ENCODE assay signal across 17 cellular contexts in the genomic region with DNA sequence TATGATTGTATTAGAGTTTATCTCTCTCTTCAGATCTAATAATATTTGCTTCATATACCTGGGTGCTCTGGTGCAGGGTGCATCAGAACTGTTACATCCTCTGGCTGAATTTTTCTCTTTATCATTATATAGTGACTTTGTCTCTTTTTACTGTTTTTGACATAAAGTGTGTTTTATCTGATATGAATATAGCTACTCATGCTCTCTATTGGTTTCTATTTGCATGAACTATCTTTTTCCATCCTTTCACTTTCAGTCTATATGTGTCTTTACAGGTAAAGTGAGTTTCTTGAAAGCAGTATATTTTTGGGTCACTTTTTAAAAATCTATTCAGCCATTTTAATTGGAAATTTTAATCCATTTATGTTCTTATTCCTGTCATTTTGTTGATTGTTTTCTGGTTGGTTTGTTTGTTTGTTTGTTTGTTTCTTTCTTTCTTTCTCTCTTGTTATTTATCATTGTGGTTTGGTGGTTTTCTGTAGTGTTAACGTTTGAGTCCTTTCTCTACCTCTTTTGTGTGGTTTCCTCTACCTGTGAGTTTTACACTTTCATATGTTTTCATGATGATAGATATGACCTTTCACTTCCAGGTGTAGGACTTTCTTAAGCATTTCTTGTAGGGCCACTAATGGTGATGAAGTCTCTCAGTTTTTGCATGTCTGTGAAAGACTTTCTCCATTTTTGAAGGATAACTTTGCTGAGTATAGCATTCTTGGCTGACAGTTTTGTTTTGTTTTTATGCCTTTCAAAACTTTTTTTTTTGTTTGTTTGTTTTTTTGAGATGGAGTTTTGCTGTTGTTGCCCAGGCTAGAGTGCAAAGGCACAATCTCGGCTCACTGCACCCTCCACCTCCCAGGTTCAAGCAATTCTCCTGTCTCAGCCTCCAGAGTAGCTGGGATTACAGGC. TPM values are rescaled to one million over a fixed set of nuclear protein-coding genes. Genes with fewer than 3 reads are reported as not detected.
DNase-seq lines count a peak whose midpoint lies in the region; ATAC-seq, FAIRE-seq and TF ChIP-seq lines count a peak whose summit lies in the region.
"Had no signal": no experiment of that assay in that cellular context is flagged by ENCODE, and none has a peak within 500 bp of the region (broad histone marks: within the 10 kb centered on the region; RNA-seq: fewer than 3 reads in every experiment).

No MANE protein-coding gene starts in this region.

- CTCF ChIA-PET in HepG2 (lab: Yijun Ruan, JAX; ENCODE audit: low intra/inter-chr PET ratio, low total read pairs), result no interaction called here

- H3K4me2 ChIP-seq in HepG2 (ENCODE audit: low read depth, low read length) (no peak overlapping the region), MM.1S (ENCODE audit: low read depth, low read length) (no peak overlapping the region)

- H3K9me2 ChIP-seq in MM.1S (replicated peaks; ENCODE audit: insufficient read depth, low read length), result no peaks in the 10 kb centered on the region

- ATAC-seq in HepG2, result no peak
- no peak for ATAC-seq in right lobe of liver
- ATAC-seq in GM21447 (IDR thresholded peaks at IDR 0.05; ENCODE audit: unreplicated experiment), result peak; percentile 87
- no peak for ATAC-seq in GM18511 (IDR thresholded peaks at IDR 0.05; ENCODE audit: unreplicated experiment)
- ATAC-seq: lower lobe of right lung had no signal

- in situ Hi-C loops in HepG2 (cut with HindIII; ENCODE audit: extremely low pct_ligation_motif_present, low pct_unique_long_range_greater_than_20kb), result no loop called here

- no peak for TF ChIP-seq EP300 in HepG2 (IDR thresholded peaks at IDR 0.05; ENCODE audit: low read depth in 2 of 2, low read length in 2 of 2)
- no peak for TF ChIP-seq EP300 in HepG2 (CRISPR knock-in tag; IDR thresholded peaks at IDR 0.05; ENCODE audit: borderline replicate concordance)

- TF ChIP-seq POLR2A in HepG2 (IDR thresholded peaks at IDR 0.05; ENCODE audit: insufficient read depth in 1 of 2, low read depth in 2 of 2, low read length in 2 of 2) (no peak), right lobe of liver (IDR thresholded peaks at IDR 0.05) (no peak)

- no peak for FAIRE-seq in HepG2 (lab: Jason Lieb, UNC)
- FAIRE-seq: astrocyte had no signal

- H3K27me3 ChIP-seq in HepG2 (ENCODE audit: control insufficient read depth in 1 of 2, insufficient read depth in 2 of 2, low read length in 2 of 2) (no peaks in the 10 kb centered on the region; a peak in 1 of 5 replicates), right lobe of liver (no peaks in the 10 kb centered on the region), MM.1S (replicated peaks; ENCODE audit: insufficient read depth, low read length) (peaks cover 25% of the 10 kb centered on the region), left ventricle myocardium inferior (ENCODE audit: low read depth) (no peaks in the 10 kb centered on the region)
- H3K27me3 ChIP-seq: colonic mucosa, uterus had no signal

- H3K9ac ChIP-seq in HepG2 (ENCODE audit: insufficient read depth, low read depth, low read length) (no peak overlapping the region), MM.1S (ENCODE audit: low read length) (no peak overlapping the region)

- H3K9me3 ChIP-seq in HepG2 (ENCODE audit: low read length) (peaks cover 10% of the 10 kb centered on the region; the same call in 1 of the 2 replicates), right lobe of liver (no peaks in the 10 kb centered on the region), MM.1S (replicated peaks; ENCODE audit: insufficient read depth, low read length) (peaks cover 7% of the 10 kb centered on the region; the same call in 1 of the 2 replicates), left ventricle myocardium inferior (replicated peaks) (peaks cover 29% of the 10 kb centered on the region)
- H3K9me3 ChIP-seq: colonic mucosa, uterus had no signal

- no peaks in the 10 kb centered on the region for H3K4me1 ChIP-seq in HepG2 (ENCODE audit: insufficient read depth, low read length)
- H3K4me1 ChIP-seq in right lobe of liver, result no peaks in the 10 kb centered on the region
- H3K4me1 ChIP-seq in MM.1S (ENCODE audit: low read length), result peaks cover 29% of the 10 kb centered on the region
- peaks cover 10% of the 10 kb centered on the region for H3K4me1 ChIP-seq in left ventricle myocardium inferior
- H3K4me1 ChIP-seq: colonic mucosa, lower lobe of right lung, uterus had no signal

- no TSS peak for BruUV-seq in HepG2 (replicated peaks; lab: Mats Ljungman, UMichigan)

- H3K27ac ChIP-seq in HepG2 (ENCODE audit: extremely low read length, insufficient read depth, low read length) (no peak overlapping the region), right lobe of liver (no peak overlapping the region), MM.1S (ENCODE audit: low read length) (no peak overlapping the region), left ventricle myocardium inferior (replicated peaks) (no peak overlapping the region)
- H3K27ac ChIP-seq: colonic mucosa, epithelial cell of prostate, lower lobe of right lung, uterus had no signal

- DNase-seq in HepG2 (ENCODE audit: low spot score), result no peak
- DNase-seq in right lobe of liver, result no peak
- peak; percentile 59 for DNase-seq in MM.1S
- DNase-seq in GM03348 (ENCODE audit: low spot score), result no peak
- no peak for DNase-seq in left ventricle myocardium inferior
- no peak for DNase-seq in SIG-M5 (lab: John Stamatoyannopoulos, UW)
- DNase-seq: activated CD4-positive, CD25-positive, alpha-beta regulatory T cell; colonic mucosa; lower lobe of right lung; NCI-H146; NCI-H446; SHP77; uterus had no signal

- H3K4me3 ChIP-seq in HepG2 (replicated peaks in 1 of 3; ENCODE audit: insufficient read depth in 1 of 3, low read depth in 2 of 3, low read length in 3 of 3) (no peak overlapping the region), right lobe of liver (no peak overlapping the region), MM.1S (ENCODE audit: low read length) (no peak overlapping the region), left ventricle myocardium inferior (no peak overlapping the region)
- H3K4me3 ChIP-seq: colonic mucosa, lower lobe of right lung, uterus had no signal

- no peaks in the 10 kb centered on the region for H3K36me3 ChIP-seq in HepG2 (replicated peaks in 1 of 2; ENCODE audit: control insufficient read depth in 1 of 2, insufficient read depth in 2 of 2, low read length in 2 of 2)
- no peaks in the 10 kb centered on the region for H3K36me3 ChIP-seq in right lobe of liver
- H3K36me3 ChIP-seq in MM.1S (replicated peaks; ENCODE audit: insufficient read depth, low read length), result no peaks in the 10 kb centered on the region
- H3K36me3 ChIP-seq in left ventricle myocardium inferior, result no peaks in the 10 kb centered on the region
- H3K36me3 ChIP-seq: colonic mucosa, lower lobe of right lung, uterus had no signal

- H3K79me2 ChIP-seq in HepG2 (ENCODE audit: insufficient read depth, low read length), result no peaks in the 10 kb centered on the region
- no peaks in the 10 kb centered on the region for H3K79me2 ChIP-seq in MM.1S (ENCODE audit: low read length)

- H4K20me1 ChIP-seq in HepG2 (ENCODE audit: insufficient read depth, low read length), result no peaks in the 10 kb centered on the region
- H4K20me1 ChIP-seq in MM.1S (ENCODE audit: insufficient read depth, low read length), result no peaks in the 10 kb centered on the region

- TF ChIP-seq CTCF in HepG2 (CRISPR knock-in tag; IDR thresholded peaks at IDR 0.05) (no peak), right lobe of liver (IDR thresholded peaks at IDR 0.05) (no peak), MM.1S (IDR thresholded peaks at IDR 0.05; ENCODE audit: low read length) (no peak), left ventricle myocardium inferior (IDR thresholded peaks at IDR 0.05; ENCODE audit: borderline replicate concordance) (no peak)

- intact Hi-C loops in HepG2 (cut with micrococcal nuclease; ENCODE audit: unreplicated experiment), result no loop called here
- intact Hi-C loops in right lobe of liver (cut with DNase I), result no loop called here
- intact Hi-C loops in left ventricle myocardium inferior (cut with micrococcal nuclease), result no loop called here

- H2AFZ ChIP-seq in HepG2 (ENCODE audit: low read length) (no peak overlapping the region), MM.1S (ENCODE audit: low read length) (no peak overlapping the region)

- POLR2A ChIA-PET in HepG2 (lab: Yijun Ruan, JAX), result no interaction called here

- H3F3A ChIP-seq in MM.1S (ENCODE audit: insufficient read depth, low read length), result peaks cover 25% of the 10 kb centered on the region

- WGBS in HepG2 (ENCODE audit: low lambda C conversion rate), result 0% methylated on average over 2 of the region's 2 CpGs
- WGBS in right lobe of liver (ENCODE audit: insufficient coverage, low coverage, low lambda C conversion rate, missing lambda C conversion rate), result 58% methylated on average over 1 of the region's 2 CpGs

- TF ChIP-seq RAD21 in HepG2 (CRISPR knock-in tag; IDR thresholded peaks at IDR 0.05), result no peak

TF ChIP-seq in HepG2, 621 proteins besides CTCF, POLR2A, EP300 and RAD21 (continues in another document):
- TF ChIP-seq JUND (CRISPR knock-in tag; IDR thresholded peaks at IDR 0.05) (no peak), ZNF451 (CRISPR knock-in tag; IDR thresholded peaks at IDR 0.05) (no peak), ZNF136 (CRISPR knock-in tag; IDR thresholded peaks at IDR 0.05; ENCODE audit: low read depth) (0 out of 2 replicates have a peak, but pooled peaks have one; percentile 63)

RNA-seq across cellular contexts. Expression of gene CCNT2, which starts 54.9 kb away (rescaled TPM):
- total RNA-seq in HepG2 (2016; rRNA removed; fragmentation: Illumina TruSeq; extraction: Trizol), result 31.2 and 34.4 TPM in 2 replicates
- 11.1 and 11.5 TPM in 2 replicates for total RNA-seq in HepG2 (2016; cell fraction: cytosol; rRNA removed; fragmentation: Illumina TruSeq; extraction: Trizol; ENCODE audit: low read depth)
- total RNA-seq in HepG2 (2016; cell fraction: insoluble cytoplasmic fraction; rRNA removed; fragmentation: Illumina TruSeq; extraction: Trizol), result 30.1 and 32.4 TPM in 2 replicates
- total RNA-seq in HepG2 (2016; cell fraction: membrane; rRNA removed; fragmentation: Illumina TruSeq; extraction: Trizol), result 9.5 and 11.8 TPM in 2 replicates
- 89.2 and 92.5 TPM in 2 replicates for total RNA-seq in HepG2 (2016; cell fraction: nucleus; rRNA removed; fragmentation: Illumina TruSeq; extraction: Trizol)
- 20.5 and 22.1 TPM in 2 replicates for polyA plus RNA-seq in HepG2 (2011; rRNA removed)
- polyA plus RNA-seq in HepG2 (2011; cell fraction: cytosol; rRNA removed), result 7.2 and 8.5 TPM in 2 replicates
- polyA plus RNA-seq in HepG2 (2011; cell fraction: nucleus; rRNA removed), result 44.4 and 46.0 TPM in 2 replicates
- polyA plus RNA-seq in HepG2 (2012), result 19.5 and 23.0 TPM in 2 replicates
- 0.57 and 0.70 TPM in 2 replicates for polyA plus RNA-seq in HepG2 (2016; cell fraction: cytosol; fragmentation: Illumina TruSeq; extraction: Trizol; ENCODE audit: low read depth)
- polyA plus RNA-seq in HepG2 (2016; cell fraction: insoluble cytoplasmic fraction; fragmentation: Illumina TruSeq; extraction: Trizol; ENCODE audit: low read depth), result 19.6 and 20.9 TPM in 2 replicates
- 2.3 and 2.4 TPM in 2 replicates for polyA plus RNA-seq in HepG2 (2016; cell fraction: membrane; fragmentation: Illumina TruSeq; extraction: Trizol; ENCODE audit: low read depth)
- polyA plus RNA-seq in HepG2 (2016; cell fraction: nucleus; fragmentation: Illumina TruSeq; extraction: Trizol; ENCODE audit: insufficient read depth, low read depth), result 96.7 and 102 TPM in 2 replicates
- polyA minus RNA-seq in HepG2 (2011; rRNA and poly(A)+ RNA removed; ENCODE audit: low replicate concordance), result 16.2 and 33.3 TPM in 2 replicates
- polyA minus RNA-seq in HepG2 (2011; cell fraction: cytosol; rRNA and poly(A)+ RNA removed), result 23.0 and 26.5 TPM in 2 replicates
- 175 and 178 TPM in 2 replicates for polyA minus RNA-seq in HepG2 (2011; cell fraction: nucleus; rRNA and poly(A)+ RNA removed)
- total RNA-seq in right lobe of liver, result 10 to 100 TPM; 13.2 to 23.6 (median 17.5) TPM
- total RNA-seq in left ventricle myocardium inferior, result 16.9 TPM
